In genomic region chr9:31336841-31337240, GRCh38 we compare ENCODE assay signal across 18 cellular contexts.
"Had no signal": no experiment of that assay in that cellular context is flagged by ENCODE, and none has a peak within 500 bp of the region (broad histone marks: within the 10 kb centered on the region; RNA-seq: fewer than 3 reads in every experiment).

No MANE protein-coding gene starts in this region.

- DNase-seq: activated CD4-positive, alpha-beta memory T cell treated with anti-CD3 and anti-CD28 coated beads for 36 hours; activated naive CD4-positive, alpha-beta T cell treated with Interleukin-2 at 50 U/mL for 16 hours; caudate nucleus; effector memory CD8-positive, alpha-beta T cell; foreskin keratinocyte; glutamatergic neuron; hippocampal formation; islet precursor cell; left colon; mammary epithelial cell; midbrain; nephron progenitor cell; nucleus accumbens; posterior cingulate gyrus; stimulated activated naive CD4-positive, alpha-beta T cell; T-helper 2 cell; thyroid gland had no signal

- H3K9me3 ChIP-seq: thyroid gland had no signal

- H3K9me3 Mint-ChIP-seq: effector memory CD8-positive, alpha-beta T cell; nephron progenitor cell had no signal

- H3K36me3 Mint-ChIP-seq: brain had no signal

- H3K27ac Mint-ChIP-seq: activated CD4-positive, alpha-beta memory T cell treated with anti-CD3 and anti-CD28 coated beads for 36 hours; brain; nephron progenitor cell had no signal

- H3K4me1 ChIP-seq: foreskin keratinocyte had no signal

- H3K27me3 Mint-ChIP-seq: activated CD4-positive, alpha-beta memory T cell treated with anti-CD3 and anti-CD28 coated beads for 36 hours; brain; effector memory CD8-positive, alpha-beta T cell had no signal

- H3K27ac ChIP-seq: foreskin keratinocyte had no signal

- H3K36me3 ChIP-seq: thyroid gland had no signal

- H3K4me1 Mint-ChIP-seq: brain, nephron progenitor cell had no signal

- ATAC-seq: effector memory CD8-positive, alpha-beta T cell; foreskin keratinocyte; left colon had no signal

- H3K4me3 Mint-ChIP-seq: activated CD4-positive, alpha-beta memory T cell treated with anti-CD3 and anti-CD28 coated beads for 36 hours; brain; nephron progenitor cell had no signal

- H3K27me3 ChIP-seq: foreskin keratinocyte, thyroid gland had no signal

- H3K4me3 ChIP-seq: thyroid gland had no signal
